Comparison of ENCODE assay signal across 16 cellular contexts in the genomic region with DNA sequence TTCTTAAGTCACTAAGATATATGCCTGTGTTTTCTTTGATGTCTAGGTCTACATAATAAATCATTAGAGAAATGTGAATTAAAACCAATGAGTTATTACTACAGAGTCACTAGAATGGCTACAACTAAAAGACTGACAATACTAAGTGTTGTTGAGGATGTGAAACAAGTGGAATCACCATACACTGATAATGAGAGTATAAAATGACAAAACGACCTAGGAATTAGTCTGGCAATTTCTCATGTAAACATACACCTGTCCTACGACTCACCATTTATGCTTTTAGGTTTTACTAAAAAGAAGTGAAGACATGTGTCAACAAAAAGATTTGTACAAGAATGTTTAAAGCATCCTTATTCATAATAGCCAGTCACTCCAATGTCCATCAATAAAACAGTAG.
DNase-seq lines count a peak whose midpoint lies in the region; ATAC-seq and TF ChIP-seq lines count a peak whose summit lies in the region.
"Had no signal": no experiment of that assay in that cellular context is flagged by ENCODE, and none has a peak within 500 bp of the region (broad histone marks: within the 10 kb centered on the region; RNA-seq: fewer than 3 reads in every experiment).

No MANE protein-coding gene starts in this region.

- H2AFZ ChIP-seq in PC-3 (ENCODE audit: low read length) = no peak overlapping the region

- peaks cover 46% of the 10 kb centered on the region for H3K4me1 Mint-ChIP-seq in activated CD4-positive, alpha-beta T cell treated with anti-CD3 and anti-CD28 coated beads for 36 hours
- H3K4me1 Mint-ChIP-seq in activated naive CD4-positive, alpha-beta T cell treated with anti-CD3 and anti-CD28 coated beads for 36 hours (ENCODE audit: low read depth) = peaks cover 41% of the 10 kb centered on the region
- peaks cover 16 to 49% (median 41%) of the 10 kb centered on the region in 4 donors for H3K4me1 Mint-ChIP-seq in naive thymus-derived CD8-positive, alpha-beta T cell

- H3K9me3 ChIP-seq in PC-3 (ENCODE audit: low read length) = no peaks in the 10 kb centered on the region
- H3K9me3 ChIP-seq: BLaER1 treated with 17β-estradiol and CSF1 and Interleukin-3, amounts not matched to agents 10 nM and 100 nM had no signal

- CTCF ChIA-PET in activated CD4-positive, alpha-beta T cell treated with anti-CD3 and anti-CD28 coated beads for 36 hours (lab: Charles Lee) = no interaction called here
- CTCF ChIA-PET in activated naive CD4-positive, alpha-beta T cell treated with anti-CD3 and anti-CD28 coated beads for 36 hours (lab: Charles Lee) = no interaction called here
- CTCF ChIA-PET in PC-3 (lab: Charles Lee) = no interaction called here

- H3K9me2 ChIP-seq in PC-3 (replicated peaks; ENCODE audit: low read length) = no peaks in the 10 kb centered on the region; the same call in 1 of the 2 replicates

- no peaks in the 10 kb centered on the region for H3F3A ChIP-seq in PC-3 (ENCODE audit: low read length, unreplicated experiment)

- no peak for DNase-seq in activated CD4-positive, alpha-beta T cell treated with anti-CD3 and anti-CD28 coated beads for 36 hours
- DNase-seq in activated CD4-positive, alpha-beta T cell treated with anti-CD3 and anti-CD28 coated beads for 48 hours = no peak
- no peak for DNase-seq in activated naive CD4-positive, alpha-beta T cell treated with anti-CD3 and anti-CD28 coated beads, Interleukin-2, amount 50 U/mL, for 72 hours (ENCODE audit: low spot score in 2 of 2)
- no peak for DNase-seq in activated naive CD4-positive, alpha-beta T cell treated with anti-CD3 and anti-CD28 coated beads for 36 hours
- DNase-seq in PC-3 (peak; percentile 11), hippocampal formation (lab: John Stamatoyannopoulos, UW) (no peak)
- no peak for DNase-seq in naive thymus-derived CD8-positive, alpha-beta T cell
- DNase-seq: 8988T; AML-193; CD4-positive, CD25-positive, alpha-beta regulatory T cell; DMS79; EL had no signal

- H3K4me2 ChIP-seq in PC-3 (ENCODE audit: low read length) = no peak overlapping the region

- POLR2A ChIA-PET in activated CD4-positive, alpha-beta T cell treated with anti-CD3 and anti-CD28 coated beads for 36 hours (lab: Charles Lee) = no interaction called here
- POLR2A ChIA-PET in PC-3 (lab: Charles Lee; ENCODE audit: unreplicated experiment) = no interaction called here
- POLR2A ChIA-PET in naive thymus-derived CD8-positive, alpha-beta T cell (lab: Charles Lee) = interaction anchor here (0.5 kb wide), 1 partner anchor 1936 kb away, joined by 3 read pairs; no protein-coding TSS in a partner anchor

- peak; percentile 37 for ATAC-seq in activated CD4-positive, alpha-beta T cell treated with anti-CD3 and anti-CD28 coated beads for 36 hours
- ATAC-seq in activated naive CD4-positive, alpha-beta T cell treated with anti-CD3 and anti-CD28 coated beads, Interleukin-2, amount 50 U/mL, for 72 hours = peak; percentile 35 to 82
- no peak for ATAC-seq in PC-3
- ATAC-seq in naive thymus-derived CD8-positive, alpha-beta T cell = no peak
- no peak for ATAC-seq in HG03280 (IDR thresholded peaks at IDR 0.05; ENCODE audit: unreplicated experiment)
- ATAC-seq: HCT116 had no signal

- no peak for TF ChIP-seq CTCF in PC-3 (conservative IDR thresholded peaks at IDR 0.05; ENCODE audit: low read depth, low read length)

- intact Hi-C loops in activated CD4-positive, alpha-beta T cell treated with anti-CD3 and anti-CD28 coated beads for 36 hours (cut with DNase I, micrococcal nuclease) = loop anchor here (2.0 to 10.0 kb wide), 3 partner anchors 54 to 242 kb away; no protein-coding TSS in a partner anchor
- intact Hi-C loops in activated naive CD4-positive, alpha-beta T cell treated with anti-CD3 and anti-CD28 coated beads for 36 hours (cut with micrococcal nuclease) = loop anchor here (1.0 kb wide), 2 partner anchors 55 to 150 kb away; no protein-coding TSS in a partner anchor
- intact Hi-C loops in PC-3 (cut with micrococcal nuclease) = loop anchor here (5.0 kb wide), 2 partner anchors 47 to 132 kb away; no protein-coding TSS in a partner anchor

- H3K9ac ChIP-seq in PC-3 (ENCODE audit: low read length) = no peak overlapping the region
- H3K9ac ChIP-seq: BLaER1 treated with 17β-estradiol and CSF1 and Interleukin-3, amounts not matched to agents 10 nM and 100 nM had no signal

- H3K27ac Mint-ChIP-seq in activated CD4-positive, alpha-beta T cell treated with anti-CD3 and anti-CD28 coated beads for 36 hours = no peak overlapping the region
- H3K27ac Mint-ChIP-seq in activated naive CD4-positive, alpha-beta T cell treated with anti-CD3 and anti-CD28 coated beads, Interleukin-2, amount 50 U/mL, for 72 hours = peak overlapping the region in 1 of 2 donors; percentile 88
- H3K27ac Mint-ChIP-seq in activated naive CD4-positive, alpha-beta T cell treated with anti-CD3 and anti-CD28 coated beads for 36 hours = no peak overlapping the region
- peak overlapping the region in 6 of 10 donors; percentile 18 to 90 (median 32) for H3K27ac Mint-ChIP-seq in naive thymus-derived CD8-positive, alpha-beta T cell

- no peaks in the 10 kb centered on the region for H3K27me3 Mint-ChIP-seq in activated CD4-positive, alpha-beta T cell treated with anti-CD3 and anti-CD28 coated beads for 36 hours
- no peaks in the 10 kb centered on the region for H3K27me3 Mint-ChIP-seq in activated naive CD4-positive, alpha-beta T cell treated with anti-CD3 and anti-CD28 coated beads for 36 hours (ENCODE audit: low read depth)
- H3K27me3 Mint-ChIP-seq in naive thymus-derived CD8-positive, alpha-beta T cell = no peaks in the 10 kb centered on the region
- H3K27me3 Mint-ChIP-seq: CD4-positive, CD25-positive, alpha-beta regulatory T cell had no signal

- peaks cover 17% of the 10 kb centered on the region for H3K4me1 ChIP-seq in PC-3 (ENCODE audit: insufficient read depth, low read length)

- H3K36me3 ChIP-seq in PC-3 (ENCODE audit: low read depth, low read length) = no peaks in the 10 kb centered on the region
- H3K36me3 ChIP-seq: BLaER1 treated with 17β-estradiol and CSF1 and Interleukin-3, amounts not matched to agents 10 nM and 100 nM had no signal

- no TSS peak for BruUV-seq in PC-3 (replicated peaks; lab: Mats Ljungman, UMichigan)

- no peaks in the 10 kb centered on the region for H4K20me1 ChIP-seq in PC-3 (ENCODE audit: low read length)
- H4K20me1 ChIP-seq: BLaER1 treated with 17β-estradiol and CSF1 and Interleukin-3, amounts not matched to agents 10 nM and 100 nM had no signal

- H3K4me3 Mint-ChIP-seq in activated CD4-positive, alpha-beta T cell treated with anti-CD3 and anti-CD28 coated beads for 36 hours = no peak overlapping the region
- no peak overlapping the region for H3K4me3 Mint-ChIP-seq in activated naive CD4-positive, alpha-beta T cell treated with anti-CD3 and anti-CD28 coated beads for 36 hours
- peak overlapping the region in 2 of 10 donors; percentile 3 to 44 for H3K4me3 Mint-ChIP-seq in naive thymus-derived CD8-positive, alpha-beta T cell

- H3K9me3 Mint-ChIP-seq in activated CD4-positive, alpha-beta T cell treated with anti-CD3 and anti-CD28 coated beads for 36 hours (ENCODE audit: low read depth) = no peaks in the 10 kb centered on the region
- H3K9me3 Mint-ChIP-seq in activated naive CD4-positive, alpha-beta T cell treated with anti-CD3 and anti-CD28 coated beads, Interleukin-2, amount 50 U/mL, for 72 hours = peaks cover 13 to 15% of the 10 kb centered on the region in 2 donors
- H3K9me3 Mint-ChIP-seq in activated naive CD4-positive, alpha-beta T cell treated with anti-CD3 and anti-CD28 coated beads for 36 hours = no peaks in the 10 kb centered on the region
- H3K9me3 Mint-ChIP-seq in naive thymus-derived CD8-positive, alpha-beta T cell = peaks cover 0 to 3% (median 0%) of the 10 kb centered on the region in 9 donors

- no peaks in the 10 kb centered on the region for H3K79me2 ChIP-seq in PC-3 (ENCODE audit: low read length)

- H3K27me3 ChIP-seq in PC-3 (ENCODE audit: low read length) = no peaks in the 10 kb centered on the region
- H3K27me3 ChIP-seq: BLaER1 treated with 17β-estradiol and CSF1 and Interleukin-3, amounts not matched to agents 10 nM and 100 nM had no signal

- H3K4me3 ChIP-seq in PC-3 (ENCODE audit: low read length) = no peak overlapping the region
- H3K4me3 ChIP-seq: BLaER1 treated with 17β-estradiol and CSF1 and Interleukin-3, amounts not matched to agents 10 nM and 100 nM had no signal

- H3K36me3 Mint-ChIP-seq in activated CD4-positive, alpha-beta T cell treated with anti-CD3 and anti-CD28 coated beads for 36 hours (ENCODE audit: low read depth) = peaks cover 4% of the 10 kb centered on the region
- H3K36me3 Mint-ChIP-seq in activated naive CD4-positive, alpha-beta T cell treated with anti-CD3 and anti-CD28 coated beads, Interleukin-2, amount 50 U/mL, for 72 hours = peaks cover 13 to 26% of the 10 kb centered on the region in 2 donors
- H3K36me3 Mint-ChIP-seq in activated naive CD4-positive, alpha-beta T cell treated with anti-CD3 and anti-CD28 coated beads for 36 hours (ENCODE audit: low read depth) = no peaks in the 10 kb centered on the region
- H3K36me3 Mint-ChIP-seq in naive thymus-derived CD8-positive, alpha-beta T cell = peaks cover under 1 to 15% (median 8%) of the 10 kb centered on the region in 3 donors

- H3K27ac ChIP-seq in PC-3 (ENCODE audit: low read length) = no peak overlapping the region
- H3K27ac ChIP-seq: BLaER1 treated with 17β-estradiol and CSF1 and Interleukin-3, amounts not matched to agents 10 nM and 100 nM; HL-60 had no signal

Comparison
In these comparisons a context has a peak if more than half of its experiments do, and no peak if none do; other contexts are left out.
1. ATAC-seq: peak in activated CD4-positive, alpha-beta T cell treated with anti-CD3 and anti-CD28 coated beads for 36 hours (single experiment) and activated naive CD4-positive, alpha-beta T cell treated with anti-CD3 and anti-CD28 coated beads, Interleukin-2, amount 50 U/mL, for 72 hours (2 of 2); none in PC-3 (single experiment), naive thymus-derived CD8-positive, alpha-beta T cell (0 of 2) and HG03280 (single experiment).
2. H3K27ac Mint-ChIP-seq: peak in naive thymus-derived CD8-positive, alpha-beta T cell (6 of 10); none in activated CD4-positive, alpha-beta T cell treated with anti-CD3 and anti-CD28 coated beads for 36 hours (single experiment) and activated naive CD4-positive, alpha-beta T cell treated with anti-CD3 and anti-CD28 coated beads for 36 hours (single experiment).